1 cellular context compared by ENCODE assay signal in the genomic region with DNA sequence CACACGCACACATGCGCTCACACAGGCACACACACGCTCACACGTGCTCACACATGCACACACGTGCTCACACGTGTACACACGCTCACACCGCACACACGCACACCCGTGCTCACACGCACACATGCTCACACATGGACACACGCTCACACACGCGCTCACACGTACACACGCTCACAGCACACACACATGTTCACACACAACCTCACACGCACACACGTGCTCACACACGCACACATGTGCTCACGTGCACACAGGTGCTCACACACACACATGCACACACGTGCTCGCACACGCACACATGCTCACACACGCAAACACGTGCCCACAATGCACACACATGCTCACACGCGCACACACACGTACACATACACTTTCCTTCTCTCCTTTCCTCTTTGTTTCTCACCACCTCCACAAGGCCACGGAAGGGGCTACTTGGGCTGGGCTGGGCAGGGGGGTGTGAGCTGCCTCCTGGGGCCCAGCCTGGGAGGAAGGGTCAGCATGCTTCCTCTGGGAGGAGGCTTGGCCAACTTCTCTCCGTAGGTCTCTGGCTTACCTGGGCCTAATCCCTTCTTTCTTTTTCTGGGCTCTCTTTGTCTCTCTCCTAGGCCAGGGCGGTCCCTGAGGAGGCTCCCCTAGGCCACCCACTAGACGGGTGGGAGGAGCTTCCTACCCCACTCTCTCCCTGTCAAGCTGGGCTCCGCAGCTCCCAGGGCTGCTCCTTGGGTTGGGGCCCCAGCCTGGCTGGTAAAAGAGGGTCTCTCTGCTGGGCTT.
TF ChIP-seq lines count a peak whose summit lies in the region.

No MANE protein-coding gene starts in this region.

TF ChIP-seq in HepG2, 621 proteins besides CTCF, POLR2A, EP300 and RAD21 (continued from another document):
- TF ChIP-seq, protein P1, sequence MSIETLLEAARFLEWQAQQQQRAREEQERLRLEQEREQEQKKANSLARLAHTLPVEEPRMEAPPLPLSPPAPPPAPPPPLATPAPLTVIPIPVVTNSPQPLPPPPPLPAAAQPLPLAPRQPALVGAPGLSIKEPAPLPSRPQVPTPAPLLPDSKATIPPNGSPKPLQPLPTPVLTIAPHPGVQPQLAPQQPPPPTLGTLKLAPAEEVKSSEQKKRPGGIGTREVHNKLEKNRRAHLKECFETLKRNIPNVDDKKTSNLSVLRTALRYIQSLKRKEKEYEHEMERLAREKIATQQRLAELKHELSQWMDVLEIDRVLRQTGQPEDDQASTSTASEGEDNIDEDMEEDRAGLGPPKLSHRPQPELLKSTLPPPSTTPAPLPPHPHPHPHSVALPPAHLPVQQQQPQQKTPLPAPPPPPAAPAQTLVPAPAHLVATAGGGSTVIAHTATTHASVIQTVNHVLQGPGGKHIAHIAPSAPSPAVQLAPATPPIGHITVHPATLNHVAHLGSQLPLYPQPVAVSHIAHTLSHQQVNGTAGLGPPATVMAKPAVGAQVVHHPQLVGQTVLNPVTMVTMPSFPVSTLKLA (IDR thresholded peaks at IDR 0.05), result peak; percentile 99
- TF ChIP-seq TCF7 (IDR thresholded peaks at IDR 0.05; ENCODE audit: low read depth) (no peak), ZNF790 (CRISPR knock-in tag; IDR thresholded peaks at IDR 0.05; ENCODE audit: borderline replicate concordance) (no peak), ZNF569 (CRISPR knock-in tag; IDR thresholded peaks at IDR 0.05; ENCODE audit: borderline replicate concordance) (no peak)
TF ChIP-seq in HepG2: peak in this region for 1.
